17 cellular contexts compared by ENCODE assay signal in the genomic region with DNA sequence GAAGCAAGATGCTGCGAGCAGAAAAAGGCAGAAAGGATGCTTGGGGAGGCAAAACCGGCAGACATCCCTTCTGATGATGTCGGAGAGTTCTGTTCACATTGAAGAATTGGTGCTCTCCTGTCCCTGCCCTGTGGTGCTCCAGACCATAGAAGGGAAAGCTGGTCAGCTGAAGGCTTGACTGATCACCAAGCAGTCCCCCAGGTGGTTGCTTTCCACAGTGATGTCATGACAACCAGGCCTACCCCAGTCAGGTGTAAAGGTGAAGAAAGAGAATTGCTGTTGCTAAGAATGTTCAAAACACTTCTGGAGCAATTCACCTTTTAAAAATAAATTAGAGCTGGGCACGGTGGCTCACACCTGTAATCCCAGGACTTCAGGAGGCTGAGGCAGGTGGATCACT. TPM values are rescaled to one million over a fixed set of nuclear protein-coding genes. Genes with fewer than 3 reads are reported as not detected.
DNase-seq lines count a peak whose midpoint lies in the region; TF ChIP-seq lines count a peak whose summit lies in the region.
"Had no signal": no experiment of that assay in that cellular context is flagged by ENCODE, and none has a peak within 500 bp of the region (broad histone marks: within the 10 kb centered on the region; RNA-seq: fewer than 3 reads in every experiment).

No MANE protein-coding gene starts in this region.

- DNase-seq in left ventricle myocardium inferior (no peak), cardiac septum (ENCODE audit: low spot score) (no peak), left kidney (ENCODE audit: low read depth, low spot score) (peak; percentile 53), sigmoid colon (no peak), cerebellum (ENCODE audit: low spot score) (no peak), NCI-H187 (lab: John Stamatoyannopoulos, UW) (no peak), foreskin melanocyte (no peak)
- no peak for DNase-seq in activated CD4-positive, alpha-beta T cell treated with anti-CD3 and anti-CD28 coated beads for 48 hours
- DNase-seq: DMS79 treated with DMSO at 0.1 percent for 48 hours, NCI-H1417 treated with DMSO at 0.1 percent for 48 hours, NCI-H2081 treated with DMSO at 0.1 percent for 48 hours, NCI-H524, PC-9 had no signal

- H3K4me3 ChIP-seq in left ventricle myocardium inferior (peak overlapping the region; percentile 64), sigmoid colon (peak overlapping the region in 1 of 4 donors; percentile 48)
- H3K4me3 ChIP-seq: A549; BLaER1 treated with 17β-estradiol and CSF1 and Interleukin-3, amounts not matched to agents 10 nM and 100 nM; K562; PC-9 had no signal

- H3K9me3 ChIP-seq in left ventricle myocardium inferior (replicated peaks) (no peaks in the 10 kb centered on the region), sigmoid colon (no peaks in the 10 kb centered on the region)
- H3K9me3 ChIP-seq: A549; BLaER1 treated with 17β-estradiol and CSF1 and Interleukin-3, amounts not matched to agents 10 nM and 100 nM had no signal

- TF ChIP-seq CTCF in left ventricle myocardium inferior (IDR thresholded peaks at IDR 0.05; ENCODE audit: borderline replicate concordance) (no peak), sigmoid colon (IDR thresholded peaks at IDR 0.05) (no peak)

- H3K27me3 ChIP-seq in left ventricle myocardium inferior (ENCODE audit: low read depth) = no peaks in the 10 kb centered on the region
- no peaks in the 10 kb centered on the region for H3K27me3 ChIP-seq in sigmoid colon
- H3K27me3 ChIP-seq: BLaER1 treated with 17β-estradiol and CSF1 and Interleukin-3, amounts not matched to agents 10 nM and 100 nM had no signal

- TF ChIP-seq EP300 in sigmoid colon (IDR thresholded peaks at IDR 0.05) = no peak

- no peaks in the 10 kb centered on the region for H3K36me3 ChIP-seq in left ventricle myocardium inferior
- no peaks in the 10 kb centered on the region for H3K36me3 ChIP-seq in sigmoid colon
- H3K36me3 ChIP-seq: BLaER1 treated with 17β-estradiol and CSF1 and Interleukin-3, amounts not matched to agents 10 nM and 100 nM had no signal

- H3K27ac ChIP-seq in left ventricle myocardium inferior (replicated peaks) (peak overlapping the region; percentile 94), sigmoid colon (peak overlapping the region; percentile 89 to 97 (median 92))
- H3K27ac ChIP-seq: A549; BLaER1 treated with 17β-estradiol and CSF1 and Interleukin-3, amounts not matched to agents 10 nM and 100 nM; PC-9 had no signal

- intact Hi-C loops in left ventricle myocardium inferior (cut with micrococcal nuclease) (no loop called here), cardiac septum (cut with DNase I) (no loop called here), sigmoid colon (cut with DNase I) (no loop called here)

- H3K4me1 ChIP-seq in left ventricle myocardium inferior = peaks cover 80% of the 10 kb centered on the region
- H3K4me1 ChIP-seq in sigmoid colon = peaks cover 0 to 78% (median 63%) of the 10 kb centered on the region in 4 donors

- WGBS in sigmoid colon, 2 donors = 87 to 90% methylated on average over 4 of the region's 4 CpGs

- no peak for TF ChIP-seq POLR2A in sigmoid colon (IDR thresholded peaks at IDR 0.05)

RNA-seq across cellular contexts. Expression of gene OPTC, which starts 59.5 kb away (rescaled TPM):
- total RNA-seq in left ventricle myocardium inferior (not detected), cardiac septum (not detected), sigmoid colon (not detected), cerebellum (not detected)
- polyA plus RNA-seq in sigmoid colon = not detected
- total RNA-seq: G401, K562, PC-9 had no signal
- polyA plus RNA-seq: A549, K562 had no signal
